8 cellular contexts compared by ENCODE assay signal in genomic region chr10:49534670-49535381, GRCh38. TPM values are rescaled to one million over a fixed set of nuclear protein-coding genes. Genes with fewer than 3 reads are reported as not detected.
DNase-seq lines count a peak whose midpoint lies in the region; ATAC-seq and TF ChIP-seq lines count a peak whose summit lies in the region.

No MANE protein-coding gene starts in this region.

- H3K9me2 ChIP-seq in DOHH2 (replicated peaks; ENCODE audit: control insufficient read depth, low read length) = no peaks in the 10 kb centered on the region

- no peaks in the 10 kb centered on the region for H3K27me3 ChIP-seq in DOHH2 (ENCODE audit: control insufficient read depth, low read length)
- H3K27me3 ChIP-seq in vagina = no peaks in the 10 kb centered on the region
- H3K27me3 ChIP-seq in dorsolateral prefrontal cortex = no peaks in the 10 kb centered on the region

- H3K79me2 ChIP-seq in DOHH2 (ENCODE audit: control insufficient read depth, low read length) = peaks cover 46% of the 10 kb centered on the region

- H3K4me3 ChIP-seq in DOHH2 (ENCODE audit: low read length) (peak overlapping the region; percentile 58), vagina (no peak overlapping the region), dorsolateral prefrontal cortex (no peak overlapping the region)

- intact Hi-C loops in vagina (cut with DNase I) (no loop called here), dorsolateral prefrontal cortex (cut with DNase I) (loop anchor here in 1 of 2 donors (10.0 kb wide), 1 partner anchor 360 kb away; no protein-coding TSS in a partner anchor)

- H3K4me2 ChIP-seq in DOHH2 (ENCODE audit: low read length) = peak overlapping the region; percentile 73

- peaks cover 10% of the 10 kb centered on the region; the same call in 1 of the 2 replicates for H3F3A ChIP-seq in DOHH2 (ENCODE audit: control insufficient read depth, insufficient read depth)

- H3K9me3 ChIP-seq in DOHH2 (ENCODE audit: control insufficient read depth, insufficient read depth, low read length) = no peaks in the 10 kb centered on the region
- H3K9me3 ChIP-seq in vagina = no peaks in the 10 kb centered on the region

- peaks cover 37% of the 10 kb centered on the region for H3K4me1 ChIP-seq in DOHH2 (ENCODE audit: control insufficient read depth, low read length)
- H3K4me1 ChIP-seq in vagina = peaks cover 40% of the 10 kb centered on the region

- DNase-seq in astrocyte of the hippocampus (ENCODE audit: low read depth, low spot score) = peak; percentile 39
- no peak for DNase-seq in vagina (ENCODE audit: extremely low spot score in 2 of 2)
- DNase-seq in dorsolateral prefrontal cortex = no peak
- no peak for DNase-seq in activated T-cell treated with anti-CD3 and anti-CD28 coated beads, Interleukin-2, amount 50 U/mL, for 48 hours
- DNase-seq in nucleus accumbens (lab: John Stamatoyannopoulos, UW) = no peak

- ATAC-seq in GM19397 (IDR thresholded peaks at IDR 0.05; ENCODE audit: unreplicated experiment) (peak; percentile 43), HG03378 (IDR thresholded peaks at IDR 0.05; ENCODE audit: unreplicated experiment) (peak; percentile 79)

- H3K36me3 ChIP-seq in DOHH2 (ENCODE audit: control insufficient read depth, low read length) (peaks cover 27% of the 10 kb centered on the region), vagina (peaks cover 0 to 14% of the 10 kb centered on the region in 2 donors)

- TF ChIP-seq CTCF in DOHH2 (IDR thresholded peaks at IDR 0.05; ENCODE audit: low read depth, low read length, poor library complexity, severe bottlenecking) (no peak), vagina (IDR thresholded peaks at IDR 0.05) (no peak), dorsolateral prefrontal cortex (IDR thresholded peaks at IDR 0.05 in 54 of 56, conservative IDR thresholded peaks at IDR 0.05 in 2 of 56; ENCODE audit: low read depth in 1 of 56, partially characterized antibody in 56 of 56) (no peak)

- TF ChIP-seq POLR2A in vagina (IDR thresholded peaks at IDR 0.05) = no peak

- H3K27ac ChIP-seq in DOHH2 (ENCODE audit: low read depth, low read length) (peak overlapping the region; percentile 50), vagina (peak overlapping the region; percentile 30), dorsolateral prefrontal cortex (peak overlapping the region in 1 of 59 donors; percentile 10)

- H4K20me1 ChIP-seq in DOHH2 (ENCODE audit: control insufficient read depth, insufficient read depth, low read depth, low read length) = peaks cover 3% of the 10 kb centered on the region

RNA-seq across cellular contexts. Expression of gene ERCC6, which starts 4.1 kb away (rescaled TPM):
- 15.2 TPM for total RNA-seq in vagina
- total RNA-seq in dorsolateral prefrontal cortex = 10 to 100 TPM; 22.7 to 64.4 (median 38.8) TPM
